Comparison of ENCODE assay signal across 1 cellular context in the genomic region with DNA sequence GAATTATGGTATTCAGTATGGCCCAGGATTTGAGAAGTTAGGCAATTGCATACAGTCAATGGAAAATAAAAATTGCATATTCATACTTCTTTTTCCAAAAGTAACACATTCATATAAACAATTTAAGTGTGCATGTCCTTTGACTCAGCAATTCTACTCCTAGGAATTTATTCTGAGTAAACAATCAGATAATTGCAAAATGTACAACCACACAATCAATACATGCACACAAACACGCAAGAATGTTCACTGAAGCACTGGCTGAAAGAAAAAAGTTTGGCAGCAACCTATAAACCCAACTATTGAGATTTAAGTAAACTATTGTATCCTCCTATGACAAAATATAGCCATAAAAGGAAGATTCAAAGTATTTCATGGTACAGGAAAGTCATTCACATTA.
TF ChIP-seq lines count a peak whose summit lies in the region.

No MANE protein-coding gene starts in this region.

TF ChIP-seq in IMR-90, 13 proteins besides CTCF, POLR2A, EP300 and RAD21:
- TF ChIP-seq NFE2L2 (IDR thresholded peaks at IDR 0.05; ENCODE audit: low read depth, low read length): no peak
- no peak for TF ChIP-seq BHLHE40 (IDR thresholded peaks at IDR 0.05; ENCODE audit: low read depth, low read length)
- TF ChIP-seq RCOR1 (IDR thresholded peaks at IDR 0.05; ENCODE audit: insufficient replicate concordance, low read length): no peak
- TF ChIP-seq SMC3 (IDR thresholded peaks at IDR 0.05; ENCODE audit: low read depth, low read length): no peak
- TF ChIP-seq CEBPB (IDR thresholded peaks at IDR 0.05; ENCODE audit: low read depth, low read length): no peak
- no peak for TF ChIP-seq FOS (IDR thresholded peaks at IDR 0.05; ENCODE audit: low read depth, low read length)
